8 cellular contexts compared by ENCODE assay signal in genomic region chr1:74732960-74733615, GRCh38. TPM values are rescaled to one million over a fixed set of nuclear protein-coding genes. Genes with fewer than 3 reads are reported as not detected.
DNase-seq lines count a peak whose midpoint lies in the region; ATAC-seq and TF ChIP-seq lines count a peak whose summit lies in the region.

A gene with protein sequence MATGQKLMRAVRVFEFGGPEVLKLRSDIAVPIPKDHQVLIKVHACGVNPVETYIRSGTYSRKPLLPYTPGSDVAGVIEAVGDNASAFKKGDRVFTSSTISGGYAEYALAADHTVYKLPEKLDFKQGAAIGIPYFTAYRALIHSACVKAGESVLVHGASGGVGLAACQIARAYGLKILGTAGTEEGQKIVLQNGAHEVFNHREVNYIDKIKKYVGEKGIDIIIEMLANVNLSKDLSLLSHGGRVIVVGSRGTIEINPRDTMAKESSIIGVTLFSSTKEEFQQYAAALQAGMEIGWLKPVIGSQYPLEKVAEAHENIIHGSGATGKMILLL (minus strand): TSS chr1:74733050. CDS start chr1:74724821, 8,229 bp downstream.
A gene with protein sequence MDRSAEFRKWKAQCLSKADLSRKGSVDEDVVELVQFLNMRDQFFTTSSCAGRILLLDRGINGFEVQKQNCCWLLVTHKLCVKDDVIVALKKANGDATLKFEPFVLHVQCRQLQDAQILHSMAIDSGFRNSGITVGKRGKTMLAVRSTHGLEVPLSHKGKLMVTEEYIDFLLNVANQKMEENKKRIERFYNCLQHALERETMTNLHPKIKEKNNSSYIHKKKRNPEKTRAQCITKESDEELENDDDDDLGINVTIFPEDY (plus strand): TSS chr1:74733152. CDS start chr1:74733245, 93 bp downstream.

- peak within 1 kb of the TSS; percentile 93 to 99 (median 98) for H3K4me3 Mint-ChIP-seq in immature natural killer cell

- WGBS in mammary epithelial cell (ENCODE audit: low coverage, missing lambda C conversion rate), result 3% methylated on average over 17 of the region's 30 CpGs
- 0 to 21% (median 1%) methylated on average over 29 to 30 of the region's 30 CpGs for WGBS in spleen, 5 donors

- peaks cover 60 to 68% of the 10 kb centered on the region in 2 donors for H3K4me1 Mint-ChIP-seq in immature natural killer cell

- no peaks in the 10 kb centered on the region for H3K27me3 ChIP-seq in ACC112 (ENCODE audit: insufficient read depth, low read length)
- no peaks in the 10 kb centered on the region for H3K27me3 ChIP-seq in WERI-Rb-1 (ENCODE audit: insufficient read depth, low read depth, severe bottlenecking)
- H3K27me3 ChIP-seq in mammary epithelial cell (ENCODE audit: insufficient read depth, low read length), result no peaks in the 10 kb centered on the region
- no peaks in the 10 kb centered on the region for H3K27me3 ChIP-seq in spleen (replicated peaks in 1 of 7)

- peak within 1 kb of the TSS; percentile 83 for H2AFZ ChIP-seq in ACC112 (ENCODE audit: low read length, unreplicated experiment)
- peak within 1 kb of the TSS; percentile 97 for H2AFZ ChIP-seq in mammary epithelial cell (ENCODE audit: low read depth, low read length)

- intact Hi-C loops in mammary epithelial cell (cut with micrococcal nuclease) (loop anchor here (2.0 kb wide), 1 partner anchor 42 kb away; no protein-coding TSS in a partner anchor), spleen (cut with DNase I; ENCODE audit: low total_unique reads) (no loop called here)

- peak within 1 kb of the TSS; percentile 89 to 99 (median 96) for H3K27ac Mint-ChIP-seq in immature natural killer cell

- TSS peak; percentile 53 for BruUV-seq in mammary epithelial cell (replicated peaks; lab: Mats Ljungman, UMichigan)

- H3K9me3 Mint-ChIP-seq in immature natural killer cell, result no peaks in the 10 kb centered on the region

- dilution Hi-C loops in mammary epithelial cell (cut with HindIII; ENCODE audit: low sequenced_read_pairs), result no loop called here

- TF ChIP-seq CTCF in WERI-Rb-1 (IDR thresholded peaks at IDR 0.05; ENCODE audit: low read depth, low read length) (no peak), mammary epithelial cell (conservative IDR thresholded peaks at IDR 0.05 in 1 of 2, IDR thresholded peaks at IDR 0.05 in 1 of 2; ENCODE audit: extremely low read depth in 1 of 2, insufficient read depth in 1 of 2, low read depth in 1 of 2, low read length in 2 of 2) (no peak), spleen (IDR thresholded peaks at IDR 0.05 in 8 of 11, conservative IDR thresholded peaks at IDR 0.05 in 3 of 11) (peak in 3 of 11 experiments; percentile 17 to 32 (median 20))

- H3K9me3 ChIP-seq in WERI-Rb-1 (ENCODE audit: severe bottlenecking) (no peaks in the 10 kb centered on the region), mammary epithelial cell (replicated peaks; ENCODE audit: insufficient read depth, low read length) (no peaks in the 10 kb centered on the region), spleen (no peaks in the 10 kb centered on the region)

- no peak for TF ChIP-seq POLR2A in spleen (IDR thresholded peaks at IDR 0.05)

- H3K4me3 ChIP-seq in ACC112 (ENCODE audit: low read depth, low read length) (peak within 1 kb of the TSS; percentile 95), WERI-Rb-1 (ENCODE audit: low read depth, low read length) (peak within 1 kb of the TSS; percentile 95), mammary epithelial cell (replicated peaks in 1 of 3; ENCODE audit: insufficient read depth in 1 of 3, low read depth in 2 of 3, low read length in 3 of 3) (peak within 1 kb of the TSS; percentile 63 to 95 (median 87)), spleen (peak within 1 kb of the TSS; percentile 60 to 80 (median 75))

- H3K79me2 ChIP-seq in ACC112 (ENCODE audit: control insufficient read depth, insufficient read depth, low read length, unreplicated experiment) (peaks cover 55% of the 10 kb centered on the region), mammary epithelial cell (ENCODE audit: insufficient read depth, low read length) (peaks cover 51% of the 10 kb centered on the region)

- H3K36me3 Mint-ChIP-seq in immature natural killer cell, result peaks cover 14 to 21% (median 14%) of the 10 kb centered on the region in 3 donors

- H3K4me1 ChIP-seq in ACC112 (ENCODE audit: control insufficient read depth, insufficient read depth, low read length, unreplicated experiment) (peaks cover 40% of the 10 kb centered on the region), mammary epithelial cell (ENCODE audit: insufficient read depth, low read length) (peaks cover 29% of the 10 kb centered on the region), spleen (peaks cover 8 to 58% (median 41%) of the 10 kb centered on the region in 6 donors)

- H3K4me2 ChIP-seq in mammary epithelial cell (ENCODE audit: insufficient read depth, low read depth, low read length), result peak within 1 kb of the TSS; percentile 90

- CTCF ChIA-PET in mammary epithelial cell (lab: Charles Lee; ENCODE audit: low non-redundant PET), result interaction anchor here (0.7 kb wide), 1 partner anchor 572 kb away, joined by 9 read pairs; no protein-coding TSS in a partner anchor

- H3K36me3 ChIP-seq in ACC112 (ENCODE audit: insufficient read depth, low read length) (peaks cover 13% of the 10 kb centered on the region), WERI-Rb-1 (peaks cover 10% of the 10 kb centered on the region), mammary epithelial cell (ENCODE audit: insufficient read depth, low read length) (peaks cover 10% of the 10 kb centered on the region), spleen (peaks cover 0 to 25% (median 14%) of the 10 kb centered on the region in 6 donors)

- peak within 1 kb of the TSS; percentile 86 for H3K27ac ChIP-seq in ACC112 (ENCODE audit: low read depth, low read length)
- peak within 1 kb of the TSS; percentile 86 for H3K27ac ChIP-seq in WERI-Rb-1
- H3K27ac ChIP-seq in mammary epithelial cell (ENCODE audit: insufficient read depth, low read depth, low read length), result peak within 1 kb of the TSS; percentile 63
- H3K27ac ChIP-seq in spleen, result peak within 1 kb of the TSS; percentile 80 to 93 (median 91)

- in situ Hi-C loops in mammary epithelial cell (cut with MboI; ENCODE audit: low sequenced_read_pairs in 2 of 2), result no loop called here

- DNase-seq in NCI-H2227 (lab: John Stamatoyannopoulos, UW; ENCODE audit: unreplicated experiment), result peak; percentile 95
- peak; percentile 90 for DNase-seq in WERI-Rb-1
- peak; percentile 94 for DNase-seq in mammary epithelial cell
- DNase-seq in immature natural killer cell, result peak; percentile 86 to 89 (median 88)
- peak; percentile 94 for DNase-seq in spleen

- ATAC-seq in GM18870 (IDR thresholded peaks at IDR 0.05; ENCODE audit: unreplicated experiment), result peak; percentile 69
- peak; percentile 69 for ATAC-seq in HG03135 (IDR thresholded peaks at IDR 0.05; ENCODE audit: unreplicated experiment)

- H3K27me3 Mint-ChIP-seq in immature natural killer cell (ENCODE audit: low read depth in 3 of 3), result peaks cover 3 to 10% (median 10%) of the 10 kb centered on the region in 3 donors

- no peaks in the 10 kb centered on the region for H4K20me1 ChIP-seq in mammary epithelial cell (ENCODE audit: insufficient read depth, low read length)

- peak within 1 kb of the TSS; percentile 93 for H3K9ac ChIP-seq in mammary epithelial cell (ENCODE audit: insufficient read depth, low read length)

RNA-seq across cellular contexts. Expression of the first gene that starts in this region (rescaled TPM):
- total RNA-seq in mammary epithelial cell, result 10 to 100 TPM; 22.5 to 57.0 TPM
- polyA plus RNA-seq in mammary epithelial cell, result 21.1 TPM
- polyA minus RNA-seq in mammary epithelial cell, result 19.8 TPM
- 10 to 100 TPM; 42.1 to 70.5 (median 55.3) TPM for polyA plus RNA-seq in immature natural killer cell
- total RNA-seq in spleen, result 10 to 100 TPM in 6 of 7 donors, 1 to 10 TPM in 1; 9.6 to 30.8 (median 20.8) TPM
- 10 to 100 TPM; 11.8 to 28.9 (median 18.7) TPM for polyA plus RNA-seq in spleen

RNA-seq across cellular contexts. Expression of the second gene that starts in this region (rescaled TPM):
- total RNA-seq in mammary epithelial cell (10 to 100 TPM; 14.0 to 23.2 TPM), spleen (10 to 100 TPM; 11.5 to 19.2 (median 17.8) TPM)
- polyA plus RNA-seq in mammary epithelial cell (13.2 TPM), immature natural killer cell (10 to 100 TPM in 1 of 3 donors, 1 to 10 TPM in 2; 4.8 to 12.5 (median 7.6) TPM), spleen (10 to 100 TPM; 13.7 to 16.1 (median 15.2) TPM)
- 18.5 TPM for polyA minus RNA-seq in mammary epithelial cell

Comparison
In these comparisons a context has a peak if more than half of its experiments do, and no peak if none do; other contexts are left out.
1. Peak in every context shown above with its lines: DNase-seq, ATAC-seq, H3K4me3 ChIP-seq and H3K27ac ChIP-seq.